ENCODE assay signal across 12 cellular contexts in the genomic region with DNA sequence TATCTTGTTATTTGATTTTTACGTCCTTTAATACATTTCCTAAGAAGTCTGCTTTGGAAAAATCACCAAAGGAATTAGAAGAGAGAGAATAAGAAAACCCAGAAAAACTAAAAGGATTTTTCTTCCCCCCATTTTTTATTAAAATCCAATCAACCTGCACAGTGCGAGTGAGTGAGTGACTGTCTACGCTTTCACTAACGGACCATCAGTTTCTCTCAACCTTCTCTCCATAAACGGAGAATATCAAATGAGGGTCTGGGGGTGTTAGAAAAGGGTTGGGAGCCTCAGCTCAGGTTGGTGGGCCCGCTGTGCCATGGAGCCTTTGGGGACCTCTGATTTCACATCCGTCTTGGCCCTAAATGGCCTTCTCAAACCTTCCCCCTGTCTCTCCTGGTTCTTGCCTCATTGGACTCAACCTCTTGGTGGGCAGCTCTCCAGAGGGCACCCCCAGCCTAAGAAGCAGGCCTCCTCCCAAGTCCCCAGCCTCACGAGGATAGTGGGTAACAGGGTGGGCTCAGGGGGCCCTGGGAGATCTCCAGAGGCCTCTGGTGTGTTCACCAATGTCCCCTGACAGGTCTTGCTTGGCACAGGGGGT. TPM values are rescaled to one million over a fixed set of nuclear protein-coding genes. Genes with fewer than 3 reads are reported as not detected.
DNase-seq lines count a peak whose midpoint lies in the region; ATAC-seq and TF ChIP-seq lines count a peak whose summit lies in the region.
"Had no signal": no experiment of that assay in that cellular context is flagged by ENCODE, and none has a peak within 500 bp of the region (broad histone marks: within the 10 kb centered on the region; RNA-seq: fewer than 3 reads in every experiment).

No MANE protein-coding gene starts in this region.

- POLR2A ChIA-PET in WTC11 (lab: Charles Lee): no interaction called here

- TF ChIP-seq POLR2A in suprapubic skin (IDR thresholded peaks at IDR 0.05): no peak

- H3K27ac ChIP-seq in layer of hippocampus (ENCODE audit: low read depth, low read length) (peak overlapping the region; percentile 65), suprapubic skin (no peak overlapping the region)
- no peak overlapping the region for H3K27ac ChIP-seq in effector memory CD4-positive, alpha-beta T cell (ENCODE audit: insufficient read depth, low read length, poor library complexity, severe bottlenecking)
- H3K27ac ChIP-seq: neutrophil had no signal

- peaks cover 11% of the 10 kb centered on the region for H3K4me1 ChIP-seq in suprapubic skin
- peaks cover 3% of the 10 kb centered on the region for H3K4me1 ChIP-seq in effector memory CD4-positive, alpha-beta T cell (ENCODE audit: control insufficient read depth, insufficient read depth, low read length, poor library complexity, severe bottlenecking)

- TF ChIP-seq EP300 in suprapubic skin (IDR thresholded peaks at IDR 0.05): no peak

- H3K4me3 Mint-ChIP-seq in activated T-cell treated with anti-CD3 and anti-CD28 coated beads, Interleukin-2, amount 50 U/mL, for 72 hours: peak overlapping the region; percentile 64 to 65
- peak overlapping the region; percentile 58 for H3K4me3 Mint-ChIP-seq in WTC11

- H3K27me3 Mint-ChIP-seq in activated T-cell treated with anti-CD3 and anti-CD28 coated beads, Interleukin-2, amount 50 U/mL, for 72 hours (ENCODE audit: low read depth): peaks cover 32% of the 10 kb centered on the region
- H3K27me3 Mint-ChIP-seq in WTC11 (ENCODE audit: low read depth): peaks cover 30% of the 10 kb centered on the region

- no peaks in the 10 kb centered on the region for H3K9me3 Mint-ChIP-seq in activated T-cell treated with anti-CD3 and anti-CD28 coated beads, Interleukin-2, amount 50 U/mL, for 72 hours
- H3K9me3 Mint-ChIP-seq in WTC11: no peaks in the 10 kb centered on the region

- no peaks in the 10 kb centered on the region for H3K36me3 ChIP-seq in suprapubic skin
- no peaks in the 10 kb centered on the region for H3K36me3 ChIP-seq in effector memory CD4-positive, alpha-beta T cell (ENCODE audit: control insufficient read depth, insufficient read depth, low read length)

- 92% methylated on average over 7 of the region's 8 CpGs for WGBS in suprapubic skin

- H3K9me3 ChIP-seq in suprapubic skin: no peaks in the 10 kb centered on the region
- no peaks in the 10 kb centered on the region for H3K9me3 ChIP-seq in effector memory CD4-positive, alpha-beta T cell (ENCODE audit: control insufficient read depth, low read length)
- H3K9me3 ChIP-seq: adrenal gland, neutrophil had no signal

- DNase-seq in activated T-cell treated with anti-CD3 and anti-CD28 coated beads, Interleukin-2, amount 50 U/mL, for 72 hours: no peak
- no peak for DNase-seq in activated T-cell treated with anti-CD3 and anti-CD28 coated beads, Interleukin-2, amount 50 U/mL, for 48 hours
- DNase-seq in WTC11 (ENCODE audit: low spot score) (no peak), suprapubic skin (ENCODE audit: low spot score in 2 of 2) (no peak), NCI-H510A treated with DMSO at 0.1 percent for 48 hours (lab: John Stamatoyannopoulos, UW) (no peak)
- DNase-seq in effector memory CD4-positive, alpha-beta T cell: no peak
- DNase-seq in activated effector memory CD4-positive, alpha-beta T cell treated with Interleukin-2 at 50 U/mL for 16 hours: no peak
- DNase-seq: GOT3 had no signal

- no peaks in the 10 kb centered on the region for H3K4me1 Mint-ChIP-seq in activated T-cell treated with anti-CD3 and anti-CD28 coated beads, Interleukin-2, amount 50 U/mL, for 72 hours (ENCODE audit: low read depth)
- 0 out of 2 replicates have a peak, but pooled peaks cover 3% of the 10 kb centered on the region for H3K4me1 Mint-ChIP-seq in WTC11

- no peaks in the 10 kb centered on the region for H3K36me3 Mint-ChIP-seq in activated T-cell treated with anti-CD3 and anti-CD28 coated beads, Interleukin-2, amount 50 U/mL, for 72 hours (ENCODE audit: insufficient read depth in 2 of 2)
- H3K36me3 Mint-ChIP-seq in WTC11: no peaks in the 10 kb centered on the region

- CTCF ChIA-PET in WTC11 (lab: Charles Lee): interaction anchor here (0.6 to 2.2 kb wide), 3 partner anchors 9 to 119 kb away, joined by 3 to 11 read pairs (median 4); no protein-coding TSS in a partner anchor

- H3K27me3 ChIP-seq in layer of hippocampus (ENCODE audit: control insufficient read depth, insufficient read depth, low read length): peaks cover 2% of the 10 kb centered on the region
- H3K27me3 ChIP-seq in suprapubic skin: no peaks in the 10 kb centered on the region
- H3K27me3 ChIP-seq in effector memory CD4-positive, alpha-beta T cell (replicated peaks; ENCODE audit: control insufficient read depth, insufficient read depth, low read length, poor library complexity, severe bottlenecking): peaks cover 24% of the 10 kb centered on the region
- H3K27me3 ChIP-seq: adrenal gland, neutrophil had no signal

- H3K27ac Mint-ChIP-seq in activated T-cell treated with anti-CD3 and anti-CD28 coated beads, Interleukin-2, amount 50 U/mL, for 72 hours: no peak overlapping the region
- no peak overlapping the region for H3K27ac Mint-ChIP-seq in WTC11

- ATAC-seq in activated T-cell treated with anti-CD3 and anti-CD28 coated beads, Interleukin-2, amount 50 U/mL, for 72 hours (replicated peaks in 1 of 2): no peak
- no peak for ATAC-seq in WTC11

- peak overlapping the region; percentile 82 for H3K4me3 ChIP-seq in suprapubic skin
- H3K4me3 ChIP-seq in effector memory CD4-positive, alpha-beta T cell (ENCODE audit: insufficient read depth, low read depth, low read length, poor library complexity, severe bottlenecking): no peak overlapping the region

- no peak for TF ChIP-seq CTCF in WTC11 (IDR thresholded peaks at IDR 0.05)
- no peak for TF ChIP-seq CTCF in suprapubic skin (IDR thresholded peaks at IDR 0.05)

TF ChIP-seq in WTC11, 78 proteins besides CTCF, POLR2A, EP300 and RAD21 (continues in another document):
- TF ChIP-seq, protein P1, sequence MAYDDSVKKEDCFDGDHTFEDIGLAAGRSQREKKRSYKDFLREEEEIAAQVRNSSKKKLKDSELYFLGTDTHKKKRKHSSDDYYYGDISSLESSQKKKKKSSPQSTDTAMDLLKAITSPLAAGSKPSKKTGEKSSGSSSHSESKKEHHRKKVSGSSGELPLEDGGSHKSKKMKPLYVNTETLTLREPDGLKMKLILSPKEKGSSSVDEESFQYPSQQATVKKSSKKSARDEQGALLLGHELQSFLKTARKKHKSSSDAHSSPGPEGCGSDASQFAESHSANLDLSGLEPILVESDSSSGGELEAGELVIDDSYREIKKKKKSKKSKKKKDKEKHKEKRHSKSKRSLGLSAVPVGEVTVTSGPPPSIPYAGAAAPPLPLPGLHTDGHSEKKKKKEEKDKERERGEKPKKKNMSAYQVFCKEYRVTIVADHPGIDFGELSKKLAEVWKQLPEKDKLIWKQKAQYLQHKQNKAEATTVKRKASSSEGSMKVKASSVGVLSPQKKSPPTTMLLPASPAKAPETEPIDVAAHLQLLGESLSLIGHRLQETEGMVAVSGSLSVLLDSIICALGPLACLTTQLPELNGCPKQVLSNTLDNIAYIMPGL (CRISPR knock-in tag; IDR thresholded peaks at IDR 0.05): no peak
- TF ChIP-seq, protein P2, sequence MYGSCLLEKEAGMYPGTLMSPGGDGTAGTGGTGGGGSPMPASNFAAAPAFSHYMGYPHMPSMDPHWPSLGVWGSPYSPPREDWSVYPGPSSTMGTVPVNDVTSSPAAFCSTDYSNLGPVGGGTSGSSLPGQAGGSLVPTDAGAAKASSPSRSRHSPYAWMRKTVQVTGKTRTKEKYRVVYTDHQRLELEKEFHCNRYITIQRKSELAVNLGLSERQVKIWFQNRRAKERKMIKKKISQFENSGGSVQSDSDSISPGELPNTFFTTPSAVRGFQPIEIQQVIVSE (CRISPR knock-in tag; IDR thresholded peaks at IDR 0.05; ENCODE audit: borderline replicate concordance): no peak
- TF ChIP-seq, protein P3, sequence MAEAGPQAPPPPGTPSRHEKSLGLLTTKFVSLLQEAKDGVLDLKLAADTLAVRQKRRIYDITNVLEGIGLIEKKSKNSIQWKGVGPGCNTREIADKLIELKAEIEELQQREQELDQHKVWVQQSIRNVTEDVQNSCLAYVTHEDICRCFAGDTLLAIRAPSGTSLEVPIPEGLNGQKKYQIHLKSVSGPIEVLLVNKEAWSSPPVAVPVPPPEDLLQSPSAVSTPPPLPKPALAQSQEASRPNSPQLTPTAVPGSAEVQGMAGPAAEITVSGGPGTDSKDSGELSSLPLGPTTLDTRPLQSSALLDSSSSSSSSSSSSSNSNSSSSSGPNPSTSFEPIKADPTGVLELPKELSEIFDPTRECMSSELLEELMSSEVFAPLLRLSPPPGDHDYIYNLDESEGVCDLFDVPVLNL (CRISPR knock-in tag; IDR thresholded peaks at IDR 0.05; ENCODE audit: borderline replicate concordance, low read depth): no peak
- TF ChIP-seq PRRX2 (CRISPR knock-in tag; IDR thresholded peaks at IDR 0.05) (no peak), MXD4 (CRISPR knock-in tag; IDR thresholded peaks at IDR 0.05; ENCODE audit: borderline replicate concordance) (no peak)
- TF ChIP-seq, protein P4, sequence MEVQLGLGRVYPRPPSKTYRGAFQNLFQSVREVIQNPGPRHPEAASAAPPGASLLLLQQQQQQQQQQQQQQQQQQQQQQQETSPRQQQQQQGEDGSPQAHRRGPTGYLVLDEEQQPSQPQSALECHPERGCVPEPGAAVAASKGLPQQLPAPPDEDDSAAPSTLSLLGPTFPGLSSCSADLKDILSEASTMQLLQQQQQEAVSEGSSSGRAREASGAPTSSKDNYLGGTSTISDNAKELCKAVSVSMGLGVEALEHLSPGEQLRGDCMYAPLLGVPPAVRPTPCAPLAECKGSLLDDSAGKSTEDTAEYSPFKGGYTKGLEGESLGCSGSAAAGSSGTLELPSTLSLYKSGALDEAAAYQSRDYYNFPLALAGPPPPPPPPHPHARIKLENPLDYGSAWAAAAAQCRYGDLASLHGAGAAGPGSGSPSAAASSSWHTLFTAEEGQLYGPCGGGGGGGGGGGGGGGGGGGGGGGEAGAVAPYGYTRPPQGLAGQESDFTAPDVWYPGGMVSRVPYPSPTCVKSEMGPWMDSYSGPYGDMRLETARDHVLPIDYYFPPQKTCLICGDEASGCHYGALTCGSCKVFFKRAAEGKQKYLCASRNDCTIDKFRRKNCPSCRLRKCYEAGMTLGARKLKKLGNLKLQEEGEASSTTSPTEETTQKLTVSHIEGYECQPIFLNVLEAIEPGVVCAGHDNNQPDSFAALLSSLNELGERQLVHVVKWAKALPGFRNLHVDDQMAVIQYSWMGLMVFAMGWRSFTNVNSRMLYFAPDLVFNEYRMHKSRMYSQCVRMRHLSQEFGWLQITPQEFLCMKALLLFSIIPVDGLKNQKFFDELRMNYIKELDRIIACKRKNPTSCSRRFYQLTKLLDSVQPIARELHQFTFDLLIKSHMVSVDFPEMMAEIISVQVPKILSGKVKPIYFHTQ (CRISPR knock-in tag; IDR thresholded peaks at IDR 0.05): no peak

RNA-seq across cellular contexts. Expression of a gene that starts 0.8 kb away (rescaled TPM):
- total RNA-seq in activated T-cell treated with anti-CD3 and anti-CD28 coated beads, Interleukin-2, amount 50 U/mL, for 72 hours: under 1 TPM in 1 of 2 donors, not detected in 1; 0.10 TPM
- total RNA-seq in WTC11 (2021): 37.7 to 47.0 TPM (median 39.5 TPM) in 3 replicates
- total RNA-seq in suprapubic skin: 10 to 100 TPM in 3 of 4 donors, 1 to 10 TPM in 1; 9.8 to 17.1 (median 14.0) TPM

RNA-seq across cellular contexts. Expression of a gene that starts 32.3 kb away (rescaled TPM):
- total RNA-seq in activated T-cell treated with anti-CD3 and anti-CD28 coated beads, Interleukin-2, amount 50 U/mL, for 72 hours: not detected
- total RNA-seq in WTC11 (2021) (4.2 to 4.9 TPM (median 4.4 TPM) in 3 replicates), suprapubic skin (under 1 TPM in 2 of 4 donors, not detected in 2; 0.38 to 0.93 TPM)
- total RNA-seq: T-helper 2 cell treated with Interferon-gamma antibody and Interleukin-4, amounts not matched to agents 100 ng/mL and 5 ng/mL, for 36 hours had no signal

Comparison
In these comparisons a context has a peak if more than half of its experiments do, and no peak if none do; other contexts are left out.
1. RNA of a gene that starts 0.8 kb away (total RNA-seq): 37.7 to 47.0 TPM in WTC11 and 9.8 to 17.1 TPM in suprapubic skin; 0.10 TPM in activated T-cell treated with anti-CD3 and anti-CD28 coated beads, Interleukin-2, amount 50 U/mL, for 72 hours; every median in the first group is over 4 times any median in the second.